15 cellular contexts compared by ENCODE assay signal in the genomic region with DNA sequence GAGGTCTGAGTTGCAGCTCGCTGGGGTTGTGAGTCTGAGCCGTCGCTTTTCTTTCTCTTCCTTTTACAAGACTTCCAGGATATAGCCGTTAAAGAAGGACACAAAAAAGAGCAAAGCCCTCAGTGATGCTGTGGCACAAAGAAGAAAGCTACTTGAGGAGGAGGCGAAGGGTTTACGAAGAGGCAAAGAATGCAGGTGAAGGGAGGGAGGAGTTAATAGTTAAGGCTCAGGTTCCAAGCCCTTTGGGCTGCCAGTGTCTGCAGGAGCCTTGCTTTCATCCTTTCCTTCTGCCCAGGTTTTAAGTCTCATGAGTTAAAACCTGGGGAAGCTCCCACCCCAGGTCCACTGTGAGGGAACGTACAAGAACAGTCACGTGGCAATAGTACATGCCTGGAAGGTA.
DNase-seq lines count a peak whose midpoint lies in the region; ATAC-seq and TF ChIP-seq lines count a peak whose summit lies in the region.
"Had no signal": no experiment of that assay in that cellular context is flagged by ENCODE, and none has a peak within 500 bp of the region (broad histone marks: within the 10 kb centered on the region; RNA-seq: fewer than 3 reads in every experiment).

No MANE protein-coding gene starts in this region.

- H4K20me1 ChIP-seq in mammary epithelial cell (ENCODE audit: insufficient read depth, low read length): no peaks in the 10 kb centered on the region

- DNase-seq in breast epithelium (ENCODE audit: low spot score in 2 of 2): no peak
- no peak for DNase-seq in MCF 10A (ENCODE audit: unreplicated experiment)
- DNase-seq in mammary epithelial cell: peak; percentile 55
- DNase-seq in left kidney (ENCODE audit: low read depth, low spot score): peak; percentile 69
- DNase-seq in type B pancreatic cell (ENCODE audit: extremely low spot score, unreplicated experiment): no peak
- no peak for DNase-seq in SK-N-DZ (ENCODE audit: low spot score)
- no peak for DNase-seq in T-helper 17 cell
- DNase-seq in upper lobe of left lung: no peak
- DNase-seq: cerebellar nuclear complex, KG1, NCI-H1105, NCI-H226, spleen had no signal

- H3K4me3 ChIP-seq in breast epithelium (no peak overlapping the region), mammary epithelial cell (replicated peaks in 1 of 3; ENCODE audit: insufficient read depth in 1 of 3, low read depth in 2 of 3, low read length in 3 of 3) (no peak overlapping the region), upper lobe of left lung (no peak overlapping the region)
- H3K4me3 ChIP-seq: spleen had no signal

- CTCF ChIA-PET in MCF 10A (lab: Yijun Ruan, JAX): interaction anchor here (0.6 to 1.2 kb wide), 3 partner anchors 52 to 267 kb away, joined by 3 to 4 read pairs (median 3); no protein-coding TSS in a partner anchor
- CTCF ChIA-PET in mammary epithelial cell (lab: Charles Lee; ENCODE audit: low non-redundant PET): no interaction called here

- no TSS peak for BruUV-seq in MCF 10A (replicated peaks; lab: Mats Ljungman, UMichigan)
- no TSS peak for BruUV-seq in mammary epithelial cell (replicated peaks; lab: Mats Ljungman, UMichigan)

- H3K9me3 Mint-ChIP-seq in MCF 10A (ENCODE audit: unreplicated experiment) (no peaks in the 10 kb centered on the region), type B pancreatic cell (peaks cover 3% of the 10 kb centered on the region)
- H3K9me3 Mint-ChIP-seq: stimulated activated naive CD8-positive, alpha-beta T cell treated with anti-CD3 and anti-CD28 coated beads, Interleukin-15, Interleukin-2, amounts not matched to agents 100 ng/mL and 50 ng/mL, for 24 hours had no signal

- in situ Hi-C loops in mammary epithelial cell (cut with MboI; ENCODE audit: low sequenced_read_pairs in 2 of 2): no loop called here

- POLR2A ChIA-PET in MCF 10A (lab: Yijun Ruan, JAX): interaction anchor here (1.3 kb wide), 1 partner anchor 13 kb away, joined by 6 read pairs; no protein-coding TSS in a partner anchor

- peak overlapping the region; percentile 73 for H3K4me2 ChIP-seq in mammary epithelial cell (ENCODE audit: insufficient read depth, low read depth, low read length)
- H3K4me2 ChIP-seq: SK-N-SH had no signal

- no peak for ATAC-seq in T-helper 17 cell
- ATAC-seq in upper lobe of left lung (ENCODE audit: low FRiP score in 2 of 2): no peak

- H3K36me3 ChIP-seq in breast epithelium (no peaks in the 10 kb centered on the region), mammary epithelial cell (ENCODE audit: insufficient read depth, low read length) (no peaks in the 10 kb centered on the region), upper lobe of left lung (no peaks in the 10 kb centered on the region)
- H3K36me3 ChIP-seq: spleen had no signal

- peaks cover 3% of the 10 kb centered on the region for H3K36me3 Mint-ChIP-seq in MCF 10A (ENCODE audit: insufficient read depth, unreplicated experiment)
- peaks cover 13% of the 10 kb centered on the region for H3K36me3 Mint-ChIP-seq in type B pancreatic cell
- no peaks in the 10 kb centered on the region for H3K36me3 Mint-ChIP-seq in T-helper 17 cell (ENCODE audit: low read depth)

- no peak for TF ChIP-seq EP300 in upper lobe of left lung (IDR thresholded peaks at IDR 0.05)

- peak overlapping the region; percentile 16 for H3K9ac ChIP-seq in mammary epithelial cell (ENCODE audit: insufficient read depth, low read length)
- H3K9ac ChIP-seq: SK-N-SH had no signal

- intact Hi-C loops in breast epithelium (cut with DNase I; ENCODE audit: low total_unique reads): loop anchor here (2.0 kb wide), 1 partner anchor 53 kb away; no protein-coding TSS in a partner anchor
- intact Hi-C loops in MCF 10A (cut with micrococcal nuclease): no loop called here
- intact Hi-C loops in mammary epithelial cell (cut with micrococcal nuclease): no loop called here

- H3K79me2 ChIP-seq in mammary epithelial cell (ENCODE audit: insufficient read depth, low read length): peaks cover 77% of the 10 kb centered on the region

- dilution Hi-C loops in mammary epithelial cell (cut with HindIII; ENCODE audit: low sequenced_read_pairs): no loop called here

- no peaks in the 10 kb centered on the region for H3K27me3 ChIP-seq in breast epithelium
- no peaks in the 10 kb centered on the region for H3K27me3 ChIP-seq in mammary epithelial cell (ENCODE audit: insufficient read depth, low read length)
- no peaks in the 10 kb centered on the region for H3K27me3 ChIP-seq in upper lobe of left lung
- H3K27me3 ChIP-seq: spleen had no signal

- H3K27ac ChIP-seq in breast epithelium (peak overlapping the region; percentile 51 to 60), mammary epithelial cell (ENCODE audit: insufficient read depth, low read depth, low read length) (peak overlapping the region; percentile 55), upper lobe of left lung (no peak overlapping the region)

- peaks cover 35% of the 10 kb centered on the region for H3K4me1 Mint-ChIP-seq in MCF 10A (ENCODE audit: insufficient read depth, unreplicated experiment)
- peaks cover 17% of the 10 kb centered on the region for H3K4me1 Mint-ChIP-seq in type B pancreatic cell (ENCODE audit: unreplicated experiment)
- H3K4me1 Mint-ChIP-seq in T-helper 17 cell: peaks cover 37% of the 10 kb centered on the region

- TF ChIP-seq CTCF in breast epithelium (IDR thresholded peaks at IDR 0.05) (no peak), MCF 10A (IDR thresholded peaks at IDR 0.05; ENCODE audit: unreplicated experiment) (no peak), mammary epithelial cell (conservative IDR thresholded peaks at IDR 0.05 in 1 of 2, IDR thresholded peaks at IDR 0.05 in 1 of 2; ENCODE audit: extremely low read depth in 1 of 2, insufficient read depth in 1 of 2, low read depth in 1 of 2, low read length in 2 of 2) (no peak), type B pancreatic cell (conservative IDR thresholded peaks at IDR 0.05) (no peak), upper lobe of left lung (IDR thresholded peaks at IDR 0.05) (no peak)

- H3K9me3 ChIP-seq in breast epithelium (no peaks in the 10 kb centered on the region), mammary epithelial cell (replicated peaks; ENCODE audit: insufficient read depth, low read length) (no peaks in the 10 kb centered on the region), T-helper 17 cell (ENCODE audit: control insufficient read depth, low read length, poor library complexity, severe bottlenecking) (no peaks in the 10 kb centered on the region), upper lobe of left lung (no peaks in the 10 kb centered on the region)
- H3K9me3 ChIP-seq: SK-N-SH, spleen had no signal

- no peak for TF ChIP-seq POLR2A in breast epithelium (IDR thresholded peaks at IDR 0.05)
- TF ChIP-seq POLR2A in upper lobe of left lung (IDR thresholded peaks at IDR 0.05): no peak

- H3K27ac Mint-ChIP-seq in MCF 10A (ENCODE audit: low read depth, unreplicated experiment): no peak overlapping the region
- peak overlapping the region; percentile 7 for H3K27ac Mint-ChIP-seq in type B pancreatic cell
- no peak overlapping the region for H3K27ac Mint-ChIP-seq in T-helper 17 cell

- H2AFZ ChIP-seq in mammary epithelial cell (ENCODE audit: low read depth, low read length): peak overlapping the region; percentile 56

- H3K4me3 Mint-ChIP-seq in MCF 10A (ENCODE audit: unreplicated experiment): no peak overlapping the region
- H3K4me3 Mint-ChIP-seq in type B pancreatic cell: no peak overlapping the region
- H3K4me3 Mint-ChIP-seq in T-helper 17 cell: no peak overlapping the region
- H3K4me3 Mint-ChIP-seq: stimulated activated naive CD8-positive, alpha-beta T cell treated with anti-CD3 and anti-CD28 coated beads, Interleukin-15, Interleukin-2, amounts not matched to agents 100 ng/mL and 50 ng/mL, for 24 hours had no signal

- H3K4me1 ChIP-seq in breast epithelium (peaks cover 0 to 13% of the 10 kb centered on the region in 2 donors), mammary epithelial cell (ENCODE audit: insufficient read depth, low read length) (peaks cover 67% of the 10 kb centered on the region), upper lobe of left lung (peaks cover 32 to 44% (median 38%) of the 10 kb centered on the region in 4 donors)

- H3K27me3 Mint-ChIP-seq in MCF 10A (ENCODE audit: insufficient read depth, unreplicated experiment) (no peaks in the 10 kb centered on the region), type B pancreatic cell (no peaks in the 10 kb centered on the region), T-helper 17 cell (no peaks in the 10 kb centered on the region)
- H3K27me3 Mint-ChIP-seq: stimulated activated naive CD8-positive, alpha-beta T cell treated with anti-CD3 and anti-CD28 coated beads, Interleukin-15, Interleukin-2, amounts not matched to agents 100 ng/mL and 50 ng/mL, for 24 hours had no signal

- WGBS in mammary epithelial cell (ENCODE audit: low coverage, missing lambda C conversion rate): 6% methylated on average over 8 of the region's 8 CpGs
- 59 to 70% methylated on average over 8 of the region's 8 CpGs for WGBS in upper lobe of left lung, 2 donors

Comparison
In these comparisons a context has a peak if more than half of its experiments do, and no peak if none do; other contexts are left out.
1. DNase-seq: peak in mammary epithelial cell (single experiment) and left kidney (single experiment); none in breast epithelium (0 of 2), MCF 10A (single experiment), type B pancreatic cell (single experiment), SK-N-DZ (single experiment), T-helper 17 cell (0 of 3) and upper lobe of left lung (0 of 2).
2. H3K27ac ChIP-seq: peak in breast epithelium (2 of 2) and mammary epithelial cell (single experiment); none in upper lobe of left lung (0 of 4).